In the genomic region with DNA sequence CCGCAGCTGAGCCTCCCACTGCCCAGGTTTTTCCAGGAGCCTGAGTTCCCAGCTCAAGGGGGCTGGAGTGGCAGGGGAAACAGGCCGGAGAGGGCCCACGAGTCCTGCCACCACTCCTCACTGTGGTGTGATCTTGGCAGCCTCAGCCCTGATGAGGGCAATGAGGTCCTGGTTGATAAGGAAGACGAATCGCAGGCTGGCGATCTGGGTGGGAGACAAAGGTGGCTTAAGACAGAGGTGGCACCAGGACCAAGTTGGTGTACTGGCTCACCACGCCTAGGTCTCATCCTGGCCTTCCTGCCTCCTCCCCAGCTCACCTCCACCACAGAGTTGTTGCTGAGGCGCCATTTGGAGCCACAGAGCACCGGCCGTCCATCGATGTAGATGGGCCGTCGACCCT, we compare ENCODE assay signal across 19 cellular contexts. TPM values are rescaled to one million over a fixed set of nuclear protein-coding genes. Genes with fewer than 3 reads are reported as not detected.
"Had no signal": no experiment of that assay in that cellular context is flagged by ENCODE, and none has a peak within 500 bp of the region (broad histone marks: within the 10 kb centered on the region; RNA-seq: fewer than 3 reads in every experiment).

No MANE protein-coding gene starts in this region.

- DNase-seq: activated CD4-positive, alpha-beta memory T cell treated with anti-CD3 and anti-CD28 coated beads for 36 hours; activated CD4-positive, alpha-beta T cell treated with anti-CD3 and anti-CD28 coated beads, Interleukin-2, amount 10 ng/mL, durations not matched to agents 7 days and 5 days; activated CD4-positive, CD25-positive, alpha-beta regulatory T cell; activated CD8-positive, alpha-beta memory T cell treated with anti-CD3 and anti-CD28 coated beads for 24 hours; activated naive CD4-positive, alpha-beta T cell treated with anti-CD3 and anti-CD28 coated beads, Interleukin-2, amount 50 U/mL, for 16 hours; activated naive CD8-positive, alpha-beta T cell treated with anti-CD3 and anti-CD28 coated beads, Interleukin-2, amount 10 ng/mL, durations not matched to agents 7 days and 5 days; activated T-cell treated with anti-CD3 and anti-CD28 coated beads, Interleukin-2, amount 50 U/mL, for 72 hours; adrenal gland; cerebellar nuclear complex; Karpas-422; NCI-H1105 treated with DMSO at 0.1 percent for 48 hours; NCI-H1436 treated with DMSO at 0.1 percent for 48 hours; NCI-H187; NCI-H2081; NCI-H510A treated with DMSO at 0.1 percent for 48 hours; NK-92 treated with Interleukin-12 subunit alpha and Interleukin-12 subunit beta, amount 100 ng/mL, for 24 hours; SHP77 treated with DMSO at 0.1 percent for 48 hours; T-helper 2 cell had no signal

- H3K27ac Mint-ChIP-seq: activated CD4-positive, alpha-beta memory T cell treated with anti-CD3 and anti-CD28 coated beads for 36 hours; activated CD4-positive, alpha-beta T cell treated with anti-CD3 and anti-CD28 coated beads, Interleukin-2, amount 10 ng/mL, durations not matched to agents 7 days and 5 days; activated naive CD8-positive, alpha-beta T cell treated with anti-CD3 and anti-CD28 coated beads, Interleukin-2, amount 10 ng/mL, durations not matched to agents 7 days and 5 days; activated T-cell treated with anti-CD3 and anti-CD28 coated beads, Interleukin-2, amount 50 U/mL, for 72 hours had no signal

- H3K27ac ChIP-seq: adrenal gland, VCaP had no signal

- H3K4me1 ChIP-seq: adrenal gland had no signal

- H3K4me3 Mint-ChIP-seq: activated CD4-positive, alpha-beta memory T cell treated with anti-CD3 and anti-CD28 coated beads for 36 hours; activated CD4-positive, alpha-beta T cell treated with anti-CD3 and anti-CD28 coated beads, Interleukin-2, amount 10 ng/mL, durations not matched to agents 7 days and 5 days; activated naive CD8-positive, alpha-beta T cell treated with anti-CD3 and anti-CD28 coated beads, Interleukin-2, amount 10 ng/mL, durations not matched to agents 7 days and 5 days; activated T-cell treated with anti-CD3 and anti-CD28 coated beads, Interleukin-2, amount 50 U/mL, for 72 hours had no signal

- H3K27me3 ChIP-seq: adrenal gland had no signal

- H3K4me3 ChIP-seq: adrenal gland had no signal

- ATAC-seq: activated T-cell treated with anti-CD3 and anti-CD28 coated beads, Interleukin-2, amount 50 U/mL, for 72 hours had no signal

- H3K9me3 ChIP-seq: adrenal gland had no signal

- H3K27me3 Mint-ChIP-seq: activated CD4-positive, alpha-beta memory T cell treated with anti-CD3 and anti-CD28 coated beads for 36 hours; activated CD4-positive, alpha-beta T cell treated with anti-CD3 and anti-CD28 coated beads, Interleukin-2, amount 10 ng/mL, durations not matched to agents 7 days and 5 days; activated naive CD8-positive, alpha-beta T cell treated with anti-CD3 and anti-CD28 coated beads, Interleukin-2, amount 10 ng/mL, durations not matched to agents 7 days and 5 days had no signal

- H3K9me3 Mint-ChIP-seq: activated CD4-positive, alpha-beta memory T cell treated with anti-CD3 and anti-CD28 coated beads for 36 hours; activated CD4-positive, alpha-beta T cell treated with anti-CD3 and anti-CD28 coated beads, Interleukin-2, amount 10 ng/mL, durations not matched to agents 7 days and 5 days; activated naive CD8-positive, alpha-beta T cell treated with anti-CD3 and anti-CD28 coated beads, Interleukin-2, amount 10 ng/mL, durations not matched to agents 7 days and 5 days; activated T-cell treated with anti-CD3 and anti-CD28 coated beads, Interleukin-2, amount 50 U/mL, for 72 hours had no signal

RNA-seq across cellular contexts. Expression of a gene that starts 46.9 kb away (rescaled TPM):
- total RNA-seq: activated CD4-positive, alpha-beta memory T cell treated with anti-CD3 and anti-CD28 coated beads for 36 hours had no signal
